ENCODE assay signal across 9 cellular contexts in the genomic region with DNA sequence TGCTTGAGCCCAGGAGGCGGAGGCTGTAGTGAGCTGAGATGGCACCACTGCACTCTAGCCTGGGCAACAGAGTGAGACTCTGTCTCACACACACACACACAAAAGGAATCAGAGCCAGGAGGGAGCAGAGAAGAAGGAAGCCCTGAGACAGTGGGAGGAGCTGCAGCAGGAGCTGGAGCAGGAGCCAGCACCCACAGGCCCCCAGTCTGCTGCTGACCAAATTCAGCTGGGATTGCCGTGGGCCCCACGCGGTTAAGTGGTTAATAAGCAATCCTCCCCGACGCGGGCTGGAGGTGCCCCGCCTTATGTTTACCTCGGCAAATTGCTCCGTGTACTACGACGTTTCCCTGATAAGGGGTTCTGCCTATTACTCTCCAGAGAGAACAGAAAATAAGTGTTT.
DNase-seq lines count a peak whose midpoint lies in the region; ATAC-seq and TF ChIP-seq lines count a peak whose summit lies in the region.
"Had no signal": no experiment of that assay in that cellular context is flagged by ENCODE, and none has a peak within 500 bp of the region (broad histone marks: within the 10 kb centered on the region; RNA-seq: fewer than 3 reads in every experiment).

No MANE protein-coding gene starts in this region.

- peaks cover 20% of the 10 kb centered on the region for H3K4me1 ChIP-seq in lower lobe of right lung

- H3K27ac ChIP-seq in lower lobe of right lung (peak overlapping the region; percentile 22), substantia nigra (ENCODE audit: low read depth, low read length, poor library complexity, severe bottlenecking) (peak overlapping the region; percentile 18)

- TF ChIP-seq POLR2A in erythroblast (IDR thresholded peaks at IDR 0.05; ENCODE audit: low read length): no peak

- peak; percentile 10 to 33 for ATAC-seq in lower lobe of right lung
- ATAC-seq in HG02610 (IDR thresholded peaks at IDR 0.05; ENCODE audit: unreplicated experiment): no peak

- H3K9me3 ChIP-seq in lower lobe of right lung: no peaks in the 10 kb centered on the region

- peaks cover 46% of the 10 kb centered on the region for H3K36me3 ChIP-seq in lower lobe of right lung
- H3K36me3 ChIP-seq in H7 (replicated peaks; ENCODE audit: control insufficient read depth, insufficient read depth, low read length): no peaks in the 10 kb centered on the region

- intact Hi-C loops in lower lobe of right lung (cut with DNase I): no loop called here

- no peak overlapping the region for H3K4me3 ChIP-seq in lower lobe of right lung
- H3K4me3 ChIP-seq in H7 (ENCODE audit: insufficient read depth, low read depth, low read length): no peak overlapping the region

- H3K27me3 ChIP-seq in lower lobe of right lung (ENCODE audit: low read depth) (no peaks in the 10 kb centered on the region), H7 (ENCODE audit: control insufficient read depth, insufficient read depth, low read length) (no peaks in the 10 kb centered on the region)

- DNase-seq in NCI-H2227 treated with DMSO at 0.1 percent for 48 hours (lab: John Stamatoyannopoulos, UW): peak; percentile 21
- DNase-seq in erythroblast (lab: John Stamatoyannopoulos, UW): peak; percentile 15 to 28
- no peak for DNase-seq in lower lobe of right lung
- no peak for DNase-seq in substantia nigra (lab: John Stamatoyannopoulos, UW)
- no peak for DNase-seq in NCI-H2171 (lab: John Stamatoyannopoulos, UW)
- DNase-seq in H7: no peak
- no peak for DNase-seq in T1000 (lab: John Stamatoyannopoulos, UW)
- DNase-seq: KBM-7 had no signal

- no peak for TF ChIP-seq CTCF in lower lobe of right lung (IDR thresholded peaks at IDR 0.05)

Comparison
In these comparisons a context has a peak if more than half of its experiments do, and no peak if none do; other contexts are left out.
1. DNase-seq: peak in NCI-H2227 treated with DMSO at 0.1 percent for 48 hours (single experiment) and erythroblast (2 of 2); none in lower lobe of right lung (single experiment), substantia nigra (0 of 49), NCI-H2171 (single experiment), H7 (single experiment) and T1000 (single experiment).